ENCODE assay signal across 18 cellular contexts in the genomic region with DNA sequence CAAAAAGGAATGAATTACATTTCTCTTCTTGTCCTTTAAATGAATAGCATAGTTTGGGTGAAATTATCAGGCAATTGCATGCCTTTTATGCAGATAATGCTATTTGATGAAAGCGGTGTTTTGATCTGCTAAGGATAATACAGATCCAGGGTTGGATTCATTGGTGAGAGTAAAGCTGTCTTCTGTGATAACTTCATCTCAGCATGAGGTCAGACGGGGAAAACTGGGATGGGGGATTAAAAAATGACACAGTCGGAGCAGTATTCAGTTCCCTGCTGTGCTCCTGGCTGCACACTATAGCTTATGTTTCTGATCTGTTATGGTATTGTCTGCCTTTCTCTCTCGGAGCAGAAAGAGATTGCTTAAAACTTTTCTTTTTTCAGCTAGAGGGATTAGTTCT.
DNase-seq lines count a peak whose midpoint lies in the region; ATAC-seq and TF ChIP-seq lines count a peak whose summit lies in the region.
"Had no signal": no experiment of that assay in that cellular context is flagged by ENCODE, and none has a peak within 500 bp of the region (broad histone marks: within the 10 kb centered on the region; RNA-seq: fewer than 3 reads in every experiment).

No MANE protein-coding gene starts in this region.

- H3K9ac ChIP-seq in neural progenitor cell = no peak overlapping the region

- DNase-seq in A172 (ENCODE audit: low spot score) = peak; percentile 31
- DNase-seq in astrocyte of the spinal cord (ENCODE audit: low read depth, low spot score) = peak; percentile 44
- DNase-seq in neural progenitor cell (ENCODE audit: low spot score) = peak; percentile 31
- no peak for DNase-seq in ACHN
- no peak for DNase-seq in central memory CD4-positive, alpha-beta T cell
- no peak for DNase-seq in CD1c-positive myeloid dendritic cell (ENCODE audit: extremely low spot score)
- no peak for DNase-seq in aorta
- DNase-seq: C1 segment of cervical spinal cord, H7, IMR-90, Kasumi-1, MM.1S, NCI-H1092 treated with DMSO at 0.1 percent for 48 hours, NCI-H2029, NCI-H2171, NCI-H774 had no signal

- H3K4me1 ChIP-seq in neural progenitor cell = peaks cover 39% of the 10 kb centered on the region
- H3K4me1 ChIP-seq in aorta (ENCODE audit: control insufficient read depth in 1 of 2, insufficient read depth in 2 of 2, low read length in 2 of 2) = no peaks in the 10 kb centered on the region

- H3K4me3 Mint-ChIP-seq in neural progenitor cell = peak overlapping the region; percentile 49

- H2AFZ ChIP-seq in neural progenitor cell (replicated peaks) = no peak overlapping the region

- peaks cover 65% of the 10 kb centered on the region for H3K4me1 Mint-ChIP-seq in neural progenitor cell

- H3K36me3 ChIP-seq in neural progenitor cell = no peaks in the 10 kb centered on the region
- no peaks in the 10 kb centered on the region for H3K36me3 ChIP-seq in aorta (ENCODE audit: control insufficient read depth in 1 of 2, insufficient read depth in 2 of 2, low read length in 1 of 2)

- ATAC-seq in aorta (ENCODE audit: low FRiP score) = no peak

- in situ Hi-C loops in astrocyte of the spinal cord (cut with HindIII; ENCODE audit: low sequenced_read_pairs) (no loop called here), ACHN (cut with HindIII; ENCODE audit: low pct_ligation_motif_present, low pct_unique_long_range_greater_than_20kb, low sequenced_read_pairs) (no loop called here)

- no peaks in the 10 kb centered on the region for H3K79me2 ChIP-seq in neural progenitor cell (ENCODE audit: low read depth)

- TF ChIP-seq RAD21 in Ishikawa (IDR thresholded peaks at IDR 0.05; ENCODE audit: low read depth) = no peak

- TF ChIP-seq CTCF in astrocyte of the spinal cord (IDR thresholded peaks at IDR 0.05; ENCODE audit: low read depth, low read length) = no peak
- TF ChIP-seq CTCF in neural progenitor cell (IDR thresholded peaks at IDR 0.05) = no peak

- peaks cover 24% of the 10 kb centered on the region for H3F3A ChIP-seq in neural progenitor cell (ENCODE audit: low read depth)

- peak; percentile 27; the same call in 1 of the 2 replicates for TF ChIP-seq EP300 in Ishikawa (IDR thresholded peaks at IDR 0.05; ENCODE audit: borderline replicate concordance)

- peaks cover 14% of the 10 kb centered on the region for H3K9me3 Mint-ChIP-seq in neural progenitor cell

- intact Hi-C loops in aorta (cut with DNase I) = no loop called here

- H3K9me3 ChIP-seq in neural progenitor cell (ENCODE audit: low read depth) (no peaks in the 10 kb centered on the region), aorta (ENCODE audit: control insufficient read depth, low read length) (no peaks in the 10 kb centered on the region)
- H3K9me3 ChIP-seq: SJSA1 had no signal

- no peaks in the 10 kb centered on the region for H4K20me1 ChIP-seq in neural progenitor cell (ENCODE audit: low read depth)

- H3K27me3 ChIP-seq in neural progenitor cell (peaks cover 30% of the 10 kb centered on the region), aorta (ENCODE audit: control insufficient read depth in 1 of 2, insufficient read depth in 2 of 2, low read length in 1 of 2) (no peaks in the 10 kb centered on the region)
- H3K27me3 ChIP-seq: SJSA1 had no signal

- peaks cover 22% of the 10 kb centered on the region for H3K36me3 Mint-ChIP-seq in neural progenitor cell

- H3K4me3 ChIP-seq in astrocyte of the spinal cord (ENCODE audit: low read depth, low read length) (no peak overlapping the region), neural progenitor cell (no peak overlapping the region), aorta (ENCODE audit: low read length in 2 of 2) (no peak overlapping the region)
- H3K4me3 ChIP-seq: SJSA1 had no signal

- peaks cover 6% of the 10 kb centered on the region for H3K27me3 Mint-ChIP-seq in neural progenitor cell (ENCODE audit: insufficient read depth, low read depth)

- peak overlapping the region; percentile 16 for H3K4me2 ChIP-seq in neural progenitor cell

- 52 to 58% methylated on average over 4 of the region's 4 CpGs for WGBS in aorta, 2 donors

- H3K27ac ChIP-seq in neural progenitor cell (no peak overlapping the region), aorta (ENCODE audit: low read depth in 1 of 2, low read length in 2 of 2) (no peak overlapping the region)
- H3K27ac ChIP-seq: SJSA1 had no signal

- H3K27ac Mint-ChIP-seq in neural progenitor cell = peak overlapping the region; percentile 85

TF ChIP-seq in Ishikawa, 13 proteins besides CTCF, POLR2A, EP300 and RAD21:
- TF ChIP-seq CREB1 (IDR thresholded peaks at IDR 0.05; ENCODE audit: low read depth) = no peak

Comparison
In these comparisons a context has a peak if more than half of its experiments do, and no peak if none do; other contexts are left out.
1. DNase-seq: peak in A172 (single experiment), astrocyte of the spinal cord (single experiment) and neural progenitor cell (single experiment); none in ACHN (single experiment), central memory CD4-positive, alpha-beta T cell (single experiment), CD1c-positive myeloid dendritic cell (single experiment) and aorta (0 of 2).